ENCODE assay signal across 10 cellular contexts in the genomic region with DNA sequence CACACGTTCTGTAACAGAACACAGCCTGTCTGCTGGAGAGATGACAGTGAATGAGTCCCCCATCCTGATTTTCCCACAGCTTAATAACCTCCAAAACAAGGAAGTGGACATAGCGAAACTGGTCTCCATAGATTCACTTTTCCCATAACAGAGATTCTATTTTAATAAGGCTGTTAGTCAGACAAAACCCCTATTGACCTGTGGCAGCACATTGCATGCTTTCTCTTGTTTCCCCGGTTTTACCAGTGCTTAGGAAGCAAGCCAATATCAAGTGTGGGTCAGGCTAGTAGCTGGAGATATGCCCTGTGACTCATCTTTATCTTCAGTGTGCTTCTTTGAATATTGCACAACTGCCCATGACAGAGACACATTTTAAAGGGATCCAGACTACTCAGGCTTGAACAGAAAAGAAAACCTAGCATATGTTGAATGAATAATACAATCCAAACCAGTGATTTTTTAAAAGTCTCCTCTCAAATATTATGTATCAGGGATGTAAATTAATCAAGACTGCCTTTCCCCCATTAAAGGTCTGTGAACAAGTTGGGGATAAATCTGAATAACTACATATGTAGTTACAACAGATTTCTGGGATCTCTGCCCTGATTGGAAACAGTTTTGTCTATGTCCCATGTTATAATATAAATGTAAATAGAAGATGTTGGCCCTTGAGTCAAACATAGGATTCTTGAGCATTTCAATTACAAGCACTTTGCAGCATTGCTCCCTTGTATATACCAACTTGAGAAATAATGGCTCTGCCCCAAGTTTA. TPM values are rescaled to one million over a fixed set of nuclear protein-coding genes. Genes with fewer than 3 reads are reported as not detected.
DNase-seq lines count a peak whose midpoint lies in the region; ATAC-seq, FAIRE-seq and TF ChIP-seq lines count a peak whose summit lies in the region.
"Had no signal": no experiment of that assay in that cellular context is flagged by ENCODE, and none has a peak within 500 bp of the region (broad histone marks: within the 10 kb centered on the region; RNA-seq: fewer than 3 reads in every experiment).

No MANE protein-coding gene starts in this region.

- TF ChIP-seq CTCF in A549 (IDR thresholded peaks at IDR 0.05) = no peak
- no peak for TF ChIP-seq CTCF in NB4 (IDR thresholded peaks at IDR 0.05; ENCODE audit: low read depth, low read length)
- no peak for TF ChIP-seq CTCF in breast epithelium (IDR thresholded peaks at IDR 0.05)
- no peak for TF ChIP-seq CTCF in right lobe of liver (IDR thresholded peaks at IDR 0.05)
- TF ChIP-seq CTCF in testis (IDR thresholded peaks at IDR 0.05) = no peak

- no peak for TF ChIP-seq EP300 in A549 (IDR thresholded peaks at IDR 0.05)

- CTCF ChIA-PET in A549 (lab: Yijun Ruan, JAX) = no interaction called here

- no peak for FAIRE-seq in A549 (lab: Jason Lieb, UNC)
- FAIRE-seq: A204.1 had no signal

- DNase-seq in A549 (ENCODE audit: low read depth in 1 of 2, low spot score in 1 of 2) (peak in 1 of 2 experiments; percentile 43), NB4 (ENCODE audit: low read depth) (peak; percentile 65), breast epithelium (ENCODE audit: low spot score in 2 of 2) (peak in 1 of 2 donors; percentile 82), right lobe of liver (no peak), testis (no peak)
- no peak for DNase-seq in activated naive CD4-positive, alpha-beta T cell treated with Interleukin-2 at 50 U/mL for 16 hours
- no peak for DNase-seq in effector CD4-positive, alpha-beta T cell
- DNase-seq: NCI-H1930 had no signal

- H3K4me2 ChIP-seq in A549 = peak overlapping the region; percentile 34; the same call in 2 of the 3 replicates

- H3K9me3 ChIP-seq in A549 (no peaks in the 10 kb centered on the region), breast epithelium (no peaks in the 10 kb centered on the region), right lobe of liver (no peaks in the 10 kb centered on the region), testis (no peaks in the 10 kb centered on the region)

- ATAC-seq in A549 = peak; percentile 52 to 64; a peak in 4 of 6 replicates
- peak; percentile 77 to 97 (median 87) for ATAC-seq in right lobe of liver
- no peak for ATAC-seq in HG02852 (IDR thresholded peaks at IDR 0.05; ENCODE audit: unreplicated experiment)

- WGBS in A549 (ENCODE audit: missing lambda C conversion rate) = 2% methylated on average over 3 of the region's 3 CpGs
- 13% methylated on average over 3 of the region's 3 CpGs for WGBS in right lobe of liver (ENCODE audit: insufficient coverage, low coverage, low lambda C conversion rate, missing lambda C conversion rate)
- WGBS in testis, 2 donors = 33 to 40% methylated on average over 3 of the region's 3 CpGs

- H3K27me3 ChIP-seq in breast epithelium (no peaks in the 10 kb centered on the region), right lobe of liver (no peaks in the 10 kb centered on the region), testis (no peaks in the 10 kb centered on the region)

- TF ChIP-seq RAD21 in A549 (conservative IDR thresholded peaks at IDR 0.05 in 1 of 2, IDR thresholded peaks at IDR 0.05 in 1 of 2) = no peak

- H3K36me3 ChIP-seq in breast epithelium = no peaks in the 10 kb centered on the region
- H3K36me3 ChIP-seq in right lobe of liver = no peaks in the 10 kb centered on the region
- H3K36me3 ChIP-seq in testis (ENCODE audit: low read depth, missing control alignments) = no peaks in the 10 kb centered on the region

- TF ChIP-seq POLR2A in A549 (IDR thresholded peaks at IDR 0.05; ENCODE audit: low read length) (no peak), NB4 (IDR thresholded peaks at IDR 0.05; ENCODE audit: extremely low read depth, insufficient read length) (no peak), breast epithelium (IDR thresholded peaks at IDR 0.05) (no peak), right lobe of liver (IDR thresholded peaks at IDR 0.05) (no peak), testis (IDR thresholded peaks at IDR 0.05) (no peak)

- no peak overlapping the region for H3K27ac ChIP-seq in A549
- H3K27ac ChIP-seq in breast epithelium = peak overlapping the region; percentile 84 to 91
- no peak overlapping the region for H3K27ac ChIP-seq in right lobe of liver
- no peak overlapping the region for H3K27ac ChIP-seq in testis

- H3K4me1 ChIP-seq in A549 (no peaks in the 10 kb centered on the region), breast epithelium (peaks cover 10 to 13% of the 10 kb centered on the region in 2 donors), right lobe of liver (no peaks in the 10 kb centered on the region), testis (no peaks in the 10 kb centered on the region)

- POLR2A ChIA-PET in A549 (lab: Yijun Ruan, JAX) = no interaction called here

- H3K4me3 ChIP-seq in A549 = no peak overlapping the region
- no peak overlapping the region for H3K4me3 ChIP-seq in NB4 (ENCODE audit: low read depth, low read length)
- peak overlapping the region in 1 of 3 donors; percentile 39 for H3K4me3 ChIP-seq in breast epithelium
- no peak overlapping the region for H3K4me3 ChIP-seq in right lobe of liver
- H3K4me3 ChIP-seq in testis = no peak overlapping the region

- intact Hi-C loops in breast epithelium (cut with DNase I; ENCODE audit: low total_unique reads) = no loop called here
- intact Hi-C loops in right lobe of liver (cut with DNase I) = no loop called here
- intact Hi-C loops in testis (cut with DNase I; ENCODE audit: low total_unique reads) = no loop called here

TF ChIP-seq in A549, 52 proteins besides CTCF, POLR2A, EP300 and RAD21:
- TF ChIP-seq FOSL2 (IDR thresholded peaks at IDR 0.05) (no peak), FOSL2 (CRISPR knock-in tag; IDR thresholded peaks at IDR 0.05) (0 out of 2 replicates have a peak, but pooled peaks have one; percentile 20), POLR2AphosphoS2 (conservative IDR thresholded peaks at IDR 0.05; ENCODE audit: low read length) (no peak), CBX2 (IDR thresholded peaks at IDR 0.05; ENCODE audit: borderline replicate concordance, low read depth) (no peak), HOXB5 (CRISPR knock-in tag; IDR thresholded peaks at IDR 0.05) (no peak), CEBPB (IDR thresholded peaks at IDR 0.05) (peak; percentile 57 to 72; a peak in 3 of 4 replicates)
- TF ChIP-seq, protein P1, sequence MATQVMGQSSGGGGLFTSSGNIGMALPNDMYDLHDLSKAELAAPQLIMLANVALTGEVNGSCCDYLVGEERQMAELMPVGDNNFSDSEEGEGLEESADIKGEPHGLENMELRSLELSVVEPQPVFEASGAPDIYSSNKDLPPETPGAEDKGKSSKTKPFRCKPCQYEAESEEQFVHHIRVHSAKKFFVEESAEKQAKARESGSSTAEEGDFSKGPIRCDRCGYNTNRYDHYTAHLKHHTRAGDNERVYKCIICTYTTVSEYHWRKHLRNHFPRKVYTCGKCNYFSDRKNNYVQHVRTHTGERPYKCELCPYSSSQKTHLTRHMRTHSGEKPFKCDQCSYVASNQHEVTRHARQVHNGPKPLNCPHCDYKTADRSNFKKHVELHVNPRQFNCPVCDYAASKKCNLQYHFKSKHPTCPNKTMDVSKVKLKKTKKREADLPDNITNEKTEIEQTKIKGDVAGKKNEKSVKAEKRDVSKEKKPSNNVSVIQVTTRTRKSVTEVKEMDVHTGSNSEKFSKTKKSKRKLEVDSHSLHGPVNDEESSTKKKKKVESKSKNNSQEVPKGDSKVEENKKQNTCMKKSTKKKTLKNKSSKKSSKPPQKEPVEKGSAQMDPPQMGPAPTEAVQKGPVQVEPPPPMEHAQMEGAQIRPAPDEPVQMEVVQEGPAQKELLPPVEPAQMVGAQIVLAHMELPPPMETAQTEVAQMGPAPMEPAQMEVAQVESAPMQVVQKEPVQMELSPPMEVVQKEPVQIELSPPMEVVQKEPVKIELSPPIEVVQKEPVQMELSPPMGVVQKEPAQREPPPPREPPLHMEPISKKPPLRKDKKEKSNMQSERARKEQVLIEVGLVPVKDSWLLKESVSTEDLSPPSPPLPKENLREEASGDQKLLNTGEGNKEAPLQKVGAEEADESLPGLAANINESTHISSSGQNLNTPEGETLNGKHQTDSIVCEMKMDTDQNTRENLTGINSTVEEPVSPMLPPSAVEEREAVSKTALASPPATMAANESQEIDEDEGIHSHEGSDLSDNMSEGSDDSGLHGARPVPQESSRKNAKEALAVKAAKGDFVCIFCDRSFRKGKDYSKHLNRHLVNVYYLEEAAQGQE (IDR thresholded peaks at IDR 0.05) = no peak
- TF ChIP-seq, protein P2, sequence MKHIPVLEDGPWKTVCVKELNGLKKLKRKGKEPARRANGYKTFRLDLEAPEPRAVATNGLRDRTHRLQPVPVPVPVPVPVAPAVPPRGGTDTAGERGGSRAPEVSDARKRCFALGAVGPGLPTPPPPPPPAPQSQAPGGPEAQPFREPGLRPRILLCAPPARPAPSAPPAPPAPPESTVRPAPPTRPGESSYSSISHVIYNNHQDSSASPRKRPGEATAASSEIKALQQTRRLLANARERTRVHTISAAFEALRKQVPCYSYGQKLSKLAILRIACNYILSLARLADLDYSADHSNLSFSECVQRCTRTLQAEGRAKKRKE (CRISPR knock-in tag; IDR thresholded peaks at IDR 0.05; ENCODE audit: low read depth) = no peak

RNA-seq across cellular contexts. Expression of a gene that starts 11.9 kb away (rescaled TPM):
- polyA plus RNA-seq in A549 (2011; rRNA removed) (not detected in 2 replicates), A549 (2017; fragmentation: RNase III; extraction: RNeasy Plus Mini Kit Qiagen cat#74134 plus additional on column Dnase treatment) (not detected in 3 replicates), testis (ENCODE audit: insufficient read depth, low read depth, low replicate concordance) (not detected)
- not detected in 2 replicates for polyA plus RNA-seq in A549 (2012; cell fraction: cytosol; rRNA removed)
- not detected in 2 replicates for polyA plus RNA-seq in A549 (2012; cell fraction: nucleus; rRNA removed)
- polyA minus RNA-seq in A549 (2011; rRNA and poly(A)+ RNA removed) = not detected in 2 replicates
- total RNA-seq in breast epithelium (100 to 1,000 TPM in 1 of 3 donors, 10 to 100 TPM in 1, under 1 TPM in 1; 0.16 to 213 (median 39.7) TPM), right lobe of liver (not detected), testis (not detected)

RNA-seq across cellular contexts. Expression of a gene that starts 54.9 kb away (rescaled TPM):
- polyA plus RNA-seq in A549 (2011; rRNA removed) = not detected in 2 replicates
- not detected in 2 replicates for polyA plus RNA-seq in A549 (2012; cell fraction: cytosol; rRNA removed)
- polyA plus RNA-seq in A549 (2012; cell fraction: nucleus; rRNA removed) = not detected in 2 replicates
- polyA plus RNA-seq in A549 (2017; fragmentation: RNase III; extraction: RNeasy Plus Mini Kit Qiagen cat#74134 plus additional on column Dnase treatment) = not detected in 3 replicates
- not detected in 2 replicates for polyA minus RNA-seq in A549 (2011; rRNA and poly(A)+ RNA removed)
- not detected for total RNA-seq in breast epithelium
- not detected for total RNA-seq in right lobe of liver
- total RNA-seq in testis = not detected
- not detected for polyA plus RNA-seq in testis (ENCODE audit: insufficient read depth, low read depth, low replicate concordance)

Comparison
In these comparisons a context has a peak if more than half of its experiments do, and no peak if none do; other contexts are left out.
1. H3K27ac ChIP-seq: peak in breast epithelium (2 of 2); none in A549 (0 of 2), right lobe of liver (0 of 3) and testis (0 of 2).